In genomic region chr12:132444957-132445883, GRCh38 we compare ENCODE assay signal across 8 cellular contexts. TPM values are rescaled to one million over a fixed set of nuclear protein-coding genes. Genes with fewer than 3 reads are reported as not detected.
DNase-seq lines count a peak whose midpoint lies in the region; ATAC-seq and TF ChIP-seq lines count a peak whose summit lies in the region.

No MANE protein-coding gene starts in this region.

- no peaks in the 10 kb centered on the region for H3K36me3 ChIP-seq in GM23338 (ENCODE audit: insufficient read depth)
- H3K36me3 ChIP-seq in Panc1 (ENCODE audit: control insufficient read depth, insufficient read depth, low read length): no peaks in the 10 kb centered on the region

- peak overlapping the region; percentile 77 for H3K4me2 ChIP-seq in GM23338

- H3K27ac ChIP-seq in GM23338 (ENCODE audit: low read depth) (no peak overlapping the region; the same call in 1 of the 2 replicates), Panc1 (ENCODE audit: low read length) (peak overlapping the region; percentile 96)

- H3F3A ChIP-seq in GM23338 (replicated peaks; ENCODE audit: low read depth): peaks cover 5% of the 10 kb centered on the region; the same call in 1 of the 2 replicates

- in situ Hi-C loops in Panc1 (cut with HindIII; ENCODE audit: low pct_unique_long_range_greater_than_20kb, low sequenced_read_pairs): no loop called here

- H3K4me3 Mint-ChIP-seq in GM23338 (peak overlapping the region; percentile 90), immature natural killer cell (peak overlapping the region; percentile 87 to 90 (median 87))

- H3K9me2 ChIP-seq in GM23338 (ENCODE audit: insufficient read depth): no peaks in the 10 kb centered on the region

- no peaks in the 10 kb centered on the region for H4K20me1 ChIP-seq in GM23338 (replicated peaks; ENCODE audit: insufficient read depth)

- H3K36me3 Mint-ChIP-seq in GM23338 (ENCODE audit: low read depth) (peaks cover 19% of the 10 kb centered on the region), immature natural killer cell (no peaks in the 10 kb centered on the region)

- ATAC-seq in GM23338 (peak; percentile 56), Panc1 (peak; percentile 54), GM21619 (IDR thresholded peaks at IDR 0.05; ENCODE audit: unreplicated experiment) (no peak)

- intact Hi-C loops in Panc1 (cut with micrococcal nuclease; ENCODE audit: unreplicated experiment): no loop called here

- POLR2A ChIA-PET in Panc1 (lab: Charles Lee): interaction anchor here (0.7 kb wide), 2 partner anchors 15 to 31 kb away, joined by 5 to 10 read pairs; no protein-coding TSS in a partner anchor

- TSS peak; percentile 94 for BruUV-seq in Panc1 (replicated peaks; lab: Mats Ljungman, UMichigan)

- peak overlapping the region; percentile 98 for H3K27ac Mint-ChIP-seq in GM23338
- peak overlapping the region; percentile 94 to 99 (median 98) for H3K27ac Mint-ChIP-seq in immature natural killer cell

- H3K9me3 ChIP-seq in Panc1 (ENCODE audit: control insufficient read depth, insufficient read depth, low read depth, low read length): no peaks in the 10 kb centered on the region

- CTCF ChIA-PET in Panc1 (lab: Charles Lee): interaction anchor here (0.7 kb wide), 1 partner anchor 80 kb away, joined by 3 read pairs; no protein-coding TSS in a partner anchor

- H3K4me3 ChIP-seq in GM23338: peak overlapping the region; percentile 55
- peak overlapping the region; percentile 85 to 88 for H3K4me3 ChIP-seq in Panc1 (ENCODE audit: low read depth in 2 of 2, low read length in 2 of 2)

- no peak for TF ChIP-seq CTCF in GM23338 (conservative IDR thresholded peaks at IDR 0.05; ENCODE audit: low read depth in 2 of 2)
- no peak for TF ChIP-seq CTCF in Panc1 (IDR thresholded peaks at IDR 0.05)

- peaks cover 35% of the 10 kb centered on the region for H3K9me3 Mint-ChIP-seq in GM23338
- H3K9me3 Mint-ChIP-seq in immature natural killer cell: no peaks in the 10 kb centered on the region

- H3K79me2 ChIP-seq in GM23338 (replicated peaks; ENCODE audit: insufficient read depth): no peaks in the 10 kb centered on the region

- H3K27me3 ChIP-seq in GM23338 (ENCODE audit: insufficient read depth): peaks cover 54% of the 10 kb centered on the region
- H3K27me3 ChIP-seq in Panc1 (ENCODE audit: control insufficient read depth, insufficient read depth, low read length): no peaks in the 10 kb centered on the region

- H3K27me3 Mint-ChIP-seq in GM23338 (ENCODE audit: insufficient read depth, low read depth, poor library complexity) (peaks cover 52% of the 10 kb centered on the region), immature natural killer cell (ENCODE audit: low read depth in 3 of 3) (peaks cover 9 to 14% (median 10%) of the 10 kb centered on the region in 3 donors)

- H3K4me1 Mint-ChIP-seq in GM23338 (peaks cover 11% of the 10 kb centered on the region), immature natural killer cell (peaks cover 38 to 44% of the 10 kb centered on the region in 2 donors)

- peak overlapping the region; percentile 85; the same call in 1 of the 2 replicates for H2AFZ ChIP-seq in GM23338

- DNase-seq in DMS 273 treated with DMSO at 0.1 percent for 48 hours (lab: John Stamatoyannopoulos, UW) (peak; percentile 78), GM23338 (ENCODE audit: low spot score) (peak; percentile 37), Panc1 (ENCODE audit: low read depth, low spot score) (no peak), immature natural killer cell (peak; percentile 70 to 80 (median 76)), epidermal melanocyte (ENCODE audit: insufficient read length, low spot score) (no peak)
- DNase-seq in activated naive CD4-positive, alpha-beta T cell treated with Interleukin-2 at 50 U/mL for 16 hours: peak; percentile 84
- DNase-seq in stimulated activated CD8-positive, alpha-beta memory T cell treated with anti-CD3 and anti-CD28 coated beads, Interleukin-12 subunit alpha, Interleukin-12 subunit beta, amount 100 ng/mL, for 1 hour (ENCODE audit: low read depth): peak; percentile 33

- H3K4me1 ChIP-seq in GM23338 (ENCODE audit: insufficient read depth) (no peaks in the 10 kb centered on the region), Panc1 (ENCODE audit: control insufficient read depth, insufficient read depth, low read length) (peaks cover 4% of the 10 kb centered on the region; the same call in 1 of the 2 replicates)

TF ChIP-seq in GM23338, 12 proteins besides CTCF, POLR2A, EP300 and RAD21 (continues in another document):
- TF ChIP-seq STAT1 (IDR thresholded peaks at IDR 0.05; ENCODE audit: unreplicated experiment) (no peak), POLR2AphosphoS5 (IDR thresholded peaks at IDR 0.05; ENCODE audit: low read depth) (no peak), ZNF462 (CRISPR knock-in tag; IDR thresholded peaks at IDR 0.05) (no peak)

RNA-seq across cellular contexts. Expression of gene FBRSL1, which starts 44.7 kb away (rescaled TPM):
- 65.9 and 89.8 TPM in 2 replicates for total RNA-seq in GM23338 (2014; rRNA removed; shearing (Covaris generic))
- polyA plus RNA-seq in GM23338 (2016; fragmentation: Nextera tagmentation; extraction: Ambion mirVana) (29.5 and 37.8 TPM in 2 replicates), immature natural killer cell (under 1 TPM in 2 of 3 donors, not detected in 1; 0.54 to 0.63 TPM)
- total RNA-seq in Panc1 (2021; ENCODE audit: unreplicated experiment): 104 TPM
- 132 TPM for polyA plus RNA-seq in Panc1 (2012; ENCODE audit: insufficient read length)

Comparison
In these comparisons a context has a peak if more than half of its experiments do, and no peak if none do; other contexts are left out.
1. DNase-seq: peak in DMS 273 treated with DMSO at 0.1 percent for 48 hours (single experiment), GM23338 (single experiment), activated naive CD4-positive, alpha-beta T cell treated with Interleukin-2 at 50 U/mL for 16 hours (single experiment), immature natural killer cell (3 of 3) and stimulated activated CD8-positive, alpha-beta memory T cell treated with anti-CD3 and anti-CD28 coated beads, Interleukin-12 subunit alpha, Interleukin-12 subunit beta, amount 100 ng/mL, for 1 hour (single experiment); none in Panc1 (single experiment) and epidermal melanocyte (single experiment).